Comparison of ENCODE assay signal across 10 cellular contexts in genomic region chr2:166373951-166374350, GRCh38. TPM values are rescaled to one million over a fixed set of nuclear protein-coding genes. Genes with fewer than 3 reads are reported as not detected.
DNase-seq lines count a peak whose midpoint lies in the region; ATAC-seq, FAIRE-seq and TF ChIP-seq lines count a peak whose summit lies in the region.
"Had no signal": no experiment of that assay in that cellular context is flagged by ENCODE, and none has a peak within 500 bp of the region (broad histone marks: within the 10 kb centered on the region; RNA-seq: fewer than 3 reads in every experiment).

No MANE protein-coding gene starts in this region.

- ATAC-seq in HG02642 (IDR thresholded peaks at IDR 0.05; ENCODE audit: poor library complexity, unreplicated experiment), result no peak
- ATAC-seq in HG03469 (IDR thresholded peaks at IDR 0.05; ENCODE audit: unreplicated experiment), result no peak
- ATAC-seq: mucosa of descending colon had no signal

- no peak overlapping the region for H3K4me3 ChIP-seq in fibroblast of villous mesenchyme (ENCODE audit: low read depth, low read length)
- H3K4me3 ChIP-seq: mucosa of descending colon had no signal

- no peak for FAIRE-seq in HTR-8/SVneo (lab: Jason Lieb, UNC)
- FAIRE-seq: GM12891 had no signal

- TF ChIP-seq CTCF in fibroblast of villous mesenchyme (IDR thresholded peaks at IDR 0.05; ENCODE audit: insufficient read depth, low read depth, low read length), result no peak

- DNase-seq in COLO829 (ENCODE audit: low spot score) (peak; percentile 56), HTR-8/SVneo (ENCODE audit: insufficient read length, low spot score) (peak; percentile 45), RKO (ENCODE audit: low spot score) (peak; percentile 40), fibroblast of villous mesenchyme (ENCODE audit: low read depth) (peak; percentile 42), MV-4-11 (lab: John Stamatoyannopoulos, UW) (no peak)
- no peak for DNase-seq in activated CD4-positive, CD25-positive, alpha-beta regulatory T cell treated with anti-CD3 and anti-CD28 coated beads, Interleukin-2, amount 50 U/mL, for 72 hours

RNA-seq across cellular contexts. Expression of gene SCN9A, which starts 1.8 kb away (rescaled TPM):
- total RNA-seq in fibroblast of villous mesenchyme, result 43.5 and 72.1 TPM in 2 replicates

Comparison
In these comparisons a context has a peak if more than half of its experiments do, and no peak if none do; other contexts are left out.
1. DNase-seq: peak in COLO829 (single experiment), HTR-8/SVneo (single experiment), RKO (single experiment) and fibroblast of villous mesenchyme (single experiment); none in MV-4-11 (single experiment) and activated CD4-positive, CD25-positive, alpha-beta regulatory T cell treated with anti-CD3 and anti-CD28 coated beads, Interleukin-2, amount 50 U/mL, for 72 hours (single experiment).